Comparison of ENCODE assay signal across 2 cellular contexts in the genomic region with DNA sequence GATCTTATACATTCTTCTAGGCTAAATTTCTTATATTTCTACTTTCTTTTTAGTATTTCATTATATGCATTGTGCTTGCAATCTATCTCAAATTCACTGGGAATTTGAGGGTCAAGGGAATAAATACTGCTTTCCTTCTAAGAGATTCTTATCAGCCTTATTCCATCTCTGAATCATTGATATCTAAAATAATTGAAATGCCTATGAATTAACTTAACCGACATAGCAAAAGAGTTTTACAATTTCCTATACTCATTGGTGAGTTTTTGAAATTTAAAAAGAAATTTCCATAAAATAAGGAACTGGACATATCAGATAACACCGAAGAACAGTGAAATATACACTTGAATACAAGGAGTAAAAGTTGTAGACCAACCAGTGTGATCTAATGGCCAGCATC.
TF ChIP-seq lines count a peak whose summit lies in the region.

No MANE protein-coding gene starts in this region.

TF ChIP-seq in SK-N-SH, 30 proteins besides CTCF, POLR2A, EP300 and RAD21 (continued from another document):
- TF ChIP-seq POLR2AphosphoS5 (IDR thresholded peaks at IDR 0.05; ENCODE audit: low read depth, low read length) (no peak), ELF1 (IDR thresholded peaks at IDR 0.05) (no peak), RFX5 (IDR thresholded peaks at IDR 0.05; ENCODE audit: low read length) (no peak), NFIC (IDR thresholded peaks at IDR 0.05; ENCODE audit: borderline replicate concordance) (no peak; the same call in 1 of the 2 replicates)
- TF ChIP-seq, protein P1, sequence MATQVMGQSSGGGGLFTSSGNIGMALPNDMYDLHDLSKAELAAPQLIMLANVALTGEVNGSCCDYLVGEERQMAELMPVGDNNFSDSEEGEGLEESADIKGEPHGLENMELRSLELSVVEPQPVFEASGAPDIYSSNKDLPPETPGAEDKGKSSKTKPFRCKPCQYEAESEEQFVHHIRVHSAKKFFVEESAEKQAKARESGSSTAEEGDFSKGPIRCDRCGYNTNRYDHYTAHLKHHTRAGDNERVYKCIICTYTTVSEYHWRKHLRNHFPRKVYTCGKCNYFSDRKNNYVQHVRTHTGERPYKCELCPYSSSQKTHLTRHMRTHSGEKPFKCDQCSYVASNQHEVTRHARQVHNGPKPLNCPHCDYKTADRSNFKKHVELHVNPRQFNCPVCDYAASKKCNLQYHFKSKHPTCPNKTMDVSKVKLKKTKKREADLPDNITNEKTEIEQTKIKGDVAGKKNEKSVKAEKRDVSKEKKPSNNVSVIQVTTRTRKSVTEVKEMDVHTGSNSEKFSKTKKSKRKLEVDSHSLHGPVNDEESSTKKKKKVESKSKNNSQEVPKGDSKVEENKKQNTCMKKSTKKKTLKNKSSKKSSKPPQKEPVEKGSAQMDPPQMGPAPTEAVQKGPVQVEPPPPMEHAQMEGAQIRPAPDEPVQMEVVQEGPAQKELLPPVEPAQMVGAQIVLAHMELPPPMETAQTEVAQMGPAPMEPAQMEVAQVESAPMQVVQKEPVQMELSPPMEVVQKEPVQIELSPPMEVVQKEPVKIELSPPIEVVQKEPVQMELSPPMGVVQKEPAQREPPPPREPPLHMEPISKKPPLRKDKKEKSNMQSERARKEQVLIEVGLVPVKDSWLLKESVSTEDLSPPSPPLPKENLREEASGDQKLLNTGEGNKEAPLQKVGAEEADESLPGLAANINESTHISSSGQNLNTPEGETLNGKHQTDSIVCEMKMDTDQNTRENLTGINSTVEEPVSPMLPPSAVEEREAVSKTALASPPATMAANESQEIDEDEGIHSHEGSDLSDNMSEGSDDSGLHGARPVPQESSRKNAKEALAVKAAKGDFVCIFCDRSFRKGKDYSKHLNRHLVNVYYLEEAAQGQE (IDR thresholded peaks at IDR 0.05; ENCODE audit: low read depth, low read length), result no peak
- TF ChIP-seq, protein P2, sequence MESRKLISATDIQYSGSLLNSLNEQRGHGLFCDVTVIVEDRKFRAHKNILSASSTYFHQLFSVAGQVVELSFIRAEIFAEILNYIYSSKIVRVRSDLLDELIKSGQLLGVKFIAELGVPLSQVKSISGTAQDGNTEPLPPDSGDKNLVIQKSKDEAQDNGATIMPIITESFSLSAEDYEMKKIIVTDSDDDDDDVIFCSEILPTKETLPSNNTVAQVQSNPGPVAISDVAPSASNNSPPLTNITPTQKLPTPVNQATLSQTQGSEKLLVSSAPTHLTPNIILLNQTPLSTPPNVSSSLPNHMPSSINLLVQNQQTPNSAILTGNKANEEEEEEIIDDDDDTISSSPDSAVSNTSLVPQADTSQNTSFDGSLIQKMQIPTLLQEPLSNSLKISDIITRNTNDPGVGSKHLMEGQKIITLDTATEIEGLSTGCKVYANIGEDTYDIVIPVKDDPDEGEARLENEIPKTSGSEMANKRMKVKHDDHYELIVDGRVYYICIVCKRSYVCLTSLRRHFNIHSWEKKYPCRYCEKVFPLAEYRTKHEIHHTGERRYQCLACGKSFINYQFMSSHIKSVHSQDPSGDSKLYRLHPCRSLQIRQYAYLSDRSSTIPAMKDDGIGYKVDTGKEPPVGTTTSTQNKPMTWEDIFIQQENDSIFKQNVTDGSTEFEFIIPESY (IDR thresholded peaks at IDR 0.05; ENCODE audit: borderline replicate concordance, low read depth), result no peak
- TF ChIP-seq, protein P3, sequence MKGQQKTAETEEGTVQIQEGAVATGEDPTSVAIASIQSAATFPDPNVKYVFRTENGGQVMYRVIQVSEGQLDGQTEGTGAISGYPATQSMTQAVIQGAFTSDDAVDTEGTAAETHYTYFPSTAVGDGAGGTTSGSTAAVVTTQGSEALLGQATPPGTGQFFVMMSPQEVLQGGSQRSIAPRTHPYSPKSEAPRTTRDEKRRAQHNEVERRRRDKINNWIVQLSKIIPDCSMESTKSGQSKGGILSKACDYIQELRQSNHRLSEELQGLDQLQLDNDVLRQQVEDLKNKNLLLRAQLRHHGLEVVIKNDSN (IDR thresholded peaks at IDR 0.05; ENCODE audit: borderline replicate concordance, low read depth), result no peak
TF ChIP-seq in SK-N-SH: peak in this region for 3.

TF ChIP-seq in SK-N-SH treated with all-trans-retinoic acid at 6 μM for 48 hours, 23 proteins besides CTCF, POLR2A, EP300 and RAD21 (continued from another document):
- TF ChIP-seq, protein P4, sequence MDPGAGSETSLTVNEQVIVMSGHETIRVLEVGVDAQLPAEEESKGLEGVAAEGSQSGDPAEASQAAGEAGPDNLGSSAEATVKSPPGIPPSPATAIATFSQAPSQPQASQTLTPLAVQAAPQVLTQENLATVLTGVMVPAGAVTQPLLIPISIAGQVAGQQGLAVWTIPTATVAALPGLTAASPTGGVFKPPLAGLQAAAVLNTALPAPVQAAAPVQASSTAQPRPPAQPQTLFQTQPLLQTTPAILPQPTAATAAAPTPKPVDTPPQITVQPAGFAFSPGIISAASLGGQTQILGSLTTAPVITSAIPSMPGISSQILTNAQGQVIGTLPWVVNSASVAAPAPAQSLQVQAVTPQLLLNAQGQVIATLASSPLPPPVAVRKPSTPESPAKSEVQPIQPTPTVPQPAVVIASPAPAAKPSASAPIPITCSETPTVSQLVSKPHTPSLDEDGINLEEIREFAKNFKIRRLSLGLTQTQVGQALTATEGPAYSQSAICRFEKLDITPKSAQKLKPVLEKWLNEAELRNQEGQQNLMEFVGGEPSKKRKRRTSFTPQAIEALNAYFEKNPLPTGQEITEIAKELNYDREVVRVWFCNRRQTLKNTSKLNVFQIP (CRISPR knock-in tag; IDR thresholded peaks at IDR 0.05; ENCODE audit: borderline replicate concordance, low read depth), result no peak
- no peak for TF ChIP-seq ZNF8 (CRISPR knock-in tag; IDR thresholded peaks at IDR 0.05)
- TF ChIP-seq TOX (CRISPR knock-in tag; IDR thresholded peaks at IDR 0.05; ENCODE audit: borderline replicate concordance), result no peak
- TF ChIP-seq CSDC2 (CRISPR knock-in tag; IDR thresholded peaks at IDR 0.05), result no peak
- TF ChIP-seq, protein P5, sequence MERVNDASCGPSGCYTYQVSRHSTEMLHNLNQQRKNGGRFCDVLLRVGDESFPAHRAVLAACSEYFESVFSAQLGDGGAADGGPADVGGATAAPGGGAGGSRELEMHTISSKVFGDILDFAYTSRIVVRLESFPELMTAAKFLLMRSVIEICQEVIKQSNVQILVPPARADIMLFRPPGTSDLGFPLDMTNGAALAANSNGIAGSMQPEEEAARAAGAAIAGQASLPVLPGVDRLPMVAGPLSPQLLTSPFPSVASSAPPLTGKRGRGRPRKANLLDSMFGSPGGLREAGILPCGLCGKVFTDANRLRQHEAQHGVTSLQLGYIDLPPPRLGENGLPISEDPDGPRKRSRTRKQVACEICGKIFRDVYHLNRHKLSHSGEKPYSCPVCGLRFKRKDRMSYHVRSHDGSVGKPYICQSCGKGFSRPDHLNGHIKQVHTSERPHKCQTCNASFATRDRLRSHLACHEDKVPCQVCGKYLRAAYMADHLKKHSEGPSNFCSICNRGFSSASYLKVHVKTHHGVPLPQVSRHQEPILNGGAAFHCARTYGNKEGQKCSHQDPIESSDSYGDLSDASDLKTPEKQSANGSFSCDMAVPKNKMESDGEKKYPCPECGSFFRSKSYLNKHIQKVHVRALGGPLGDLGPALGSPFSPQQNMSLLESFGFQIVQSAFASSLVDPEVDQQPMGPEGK (CRISPR knock-in tag; IDR thresholded peaks at IDR 0.05; ENCODE audit: borderline replicate concordance), result no peak
- no peak for TF ChIP-seq PPARA (CRISPR knock-in tag; IDR thresholded peaks at IDR 0.05; ENCODE audit: borderline replicate concordance)
- TF ChIP-seq, protein P6, sequence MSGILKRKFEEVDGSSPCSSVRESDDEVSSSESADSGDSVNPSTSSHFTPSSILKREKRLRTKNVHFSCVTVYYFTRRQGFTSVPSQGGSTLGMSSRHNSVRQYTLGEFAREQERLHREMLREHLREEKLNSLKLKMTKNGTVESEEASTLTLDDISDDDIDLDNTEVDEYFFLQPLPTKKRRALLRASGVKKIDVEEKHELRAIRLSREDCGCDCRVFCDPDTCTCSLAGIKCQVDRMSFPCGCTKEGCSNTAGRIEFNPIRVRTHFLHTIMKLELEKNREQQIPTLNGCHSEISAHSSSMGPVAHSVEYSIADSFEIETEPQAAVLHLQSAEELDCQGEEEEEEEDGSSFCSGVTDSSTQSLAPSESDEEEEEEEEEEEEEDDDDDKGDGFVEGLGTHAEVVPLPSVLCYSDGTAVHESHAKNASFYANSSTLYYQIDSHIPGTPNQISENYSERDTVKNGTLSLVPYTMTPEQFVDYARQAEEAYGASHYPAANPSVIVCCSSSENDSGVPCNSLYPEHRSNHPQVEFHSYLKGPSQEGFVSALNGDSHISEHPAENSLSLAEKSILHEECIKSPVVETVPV (CRISPR knock-in tag; IDR thresholded peaks at IDR 0.05), result no peak
- TF ChIP-seq ZNF565 (CRISPR knock-in tag; conservative IDR thresholded peaks at IDR 0.05; ENCODE audit: low read depth), result no peak
- no peak for TF ChIP-seq SNAI2 (CRISPR knock-in tag; IDR thresholded peaks at IDR 0.05)
- no peak for TF ChIP-seq ZFP3 (CRISPR knock-in tag; IDR thresholded peaks at IDR 0.05)
